ENCODE assay signal across 1 cellular context in the genomic region with DNA sequence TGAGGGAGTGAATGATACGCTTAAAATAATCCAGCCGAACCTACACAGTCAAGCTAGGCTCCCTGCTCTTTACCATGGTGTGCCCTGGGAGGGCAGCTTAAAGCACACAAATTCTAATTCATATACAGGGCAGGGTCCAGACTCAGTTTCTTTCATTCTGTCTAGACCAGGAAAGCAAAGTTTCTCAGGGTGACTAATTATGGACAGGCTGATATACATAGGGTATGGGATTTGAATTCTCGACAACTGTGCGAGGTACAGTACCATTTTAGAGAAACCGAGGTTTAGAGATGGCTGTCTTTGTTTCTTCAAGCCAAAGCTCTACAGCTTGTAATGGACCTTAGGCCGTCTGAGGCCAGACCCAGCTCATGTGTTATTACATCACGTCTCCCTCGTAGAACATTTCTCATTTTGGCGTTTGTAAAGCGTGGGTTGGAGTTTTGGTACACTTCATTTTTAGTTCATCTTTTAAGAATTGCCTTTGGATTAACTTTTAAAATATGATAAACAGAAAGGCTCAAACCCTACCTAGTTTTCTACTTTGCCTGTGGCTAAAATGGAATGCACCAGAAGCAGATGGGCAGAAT.
TF ChIP-seq lines count a peak whose summit lies in the region.

No MANE protein-coding gene starts in this region.

TF ChIP-seq in H1, 55 proteins besides CTCF, POLR2A, EP300 and RAD21:
- TF ChIP-seq NRF1 (IDR thresholded peaks at IDR 0.05; ENCODE audit: low read depth, low read length), result no peak
- no peak for TF ChIP-seq TBP (IDR thresholded peaks at IDR 0.05; ENCODE audit: low read depth, low read length)
- no peak for TF ChIP-seq PHF8 (conservative IDR thresholded peaks at IDR 0.05; ENCODE audit: low read depth, low read length)
- TF ChIP-seq, protein P1, sequence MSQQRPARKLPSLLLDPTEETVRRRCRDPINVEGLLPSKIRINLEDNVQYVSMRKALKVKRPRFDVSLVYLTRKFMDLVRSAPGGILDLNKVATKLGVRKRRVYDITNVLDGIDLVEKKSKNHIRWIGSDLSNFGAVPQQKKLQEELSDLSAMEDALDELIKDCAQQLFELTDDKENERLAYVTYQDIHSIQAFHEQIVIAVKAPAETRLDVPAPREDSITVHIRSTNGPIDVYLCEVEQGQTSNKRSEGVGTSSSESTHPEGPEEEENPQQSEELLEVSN (IDR thresholded peaks at IDR 0.05), result no peak
- no peak for TF ChIP-seq POU5F1 (IDR thresholded peaks at IDR 0.05; ENCODE audit: low read depth, low read length)
- no peak for TF ChIP-seq CHD2 (IDR thresholded peaks at IDR 0.05; ENCODE audit: low read length)
- TF ChIP-seq JUN (IDR thresholded peaks at IDR 0.05; ENCODE audit: low read depth, low read length), result no peak
- TF ChIP-seq, protein P2, sequence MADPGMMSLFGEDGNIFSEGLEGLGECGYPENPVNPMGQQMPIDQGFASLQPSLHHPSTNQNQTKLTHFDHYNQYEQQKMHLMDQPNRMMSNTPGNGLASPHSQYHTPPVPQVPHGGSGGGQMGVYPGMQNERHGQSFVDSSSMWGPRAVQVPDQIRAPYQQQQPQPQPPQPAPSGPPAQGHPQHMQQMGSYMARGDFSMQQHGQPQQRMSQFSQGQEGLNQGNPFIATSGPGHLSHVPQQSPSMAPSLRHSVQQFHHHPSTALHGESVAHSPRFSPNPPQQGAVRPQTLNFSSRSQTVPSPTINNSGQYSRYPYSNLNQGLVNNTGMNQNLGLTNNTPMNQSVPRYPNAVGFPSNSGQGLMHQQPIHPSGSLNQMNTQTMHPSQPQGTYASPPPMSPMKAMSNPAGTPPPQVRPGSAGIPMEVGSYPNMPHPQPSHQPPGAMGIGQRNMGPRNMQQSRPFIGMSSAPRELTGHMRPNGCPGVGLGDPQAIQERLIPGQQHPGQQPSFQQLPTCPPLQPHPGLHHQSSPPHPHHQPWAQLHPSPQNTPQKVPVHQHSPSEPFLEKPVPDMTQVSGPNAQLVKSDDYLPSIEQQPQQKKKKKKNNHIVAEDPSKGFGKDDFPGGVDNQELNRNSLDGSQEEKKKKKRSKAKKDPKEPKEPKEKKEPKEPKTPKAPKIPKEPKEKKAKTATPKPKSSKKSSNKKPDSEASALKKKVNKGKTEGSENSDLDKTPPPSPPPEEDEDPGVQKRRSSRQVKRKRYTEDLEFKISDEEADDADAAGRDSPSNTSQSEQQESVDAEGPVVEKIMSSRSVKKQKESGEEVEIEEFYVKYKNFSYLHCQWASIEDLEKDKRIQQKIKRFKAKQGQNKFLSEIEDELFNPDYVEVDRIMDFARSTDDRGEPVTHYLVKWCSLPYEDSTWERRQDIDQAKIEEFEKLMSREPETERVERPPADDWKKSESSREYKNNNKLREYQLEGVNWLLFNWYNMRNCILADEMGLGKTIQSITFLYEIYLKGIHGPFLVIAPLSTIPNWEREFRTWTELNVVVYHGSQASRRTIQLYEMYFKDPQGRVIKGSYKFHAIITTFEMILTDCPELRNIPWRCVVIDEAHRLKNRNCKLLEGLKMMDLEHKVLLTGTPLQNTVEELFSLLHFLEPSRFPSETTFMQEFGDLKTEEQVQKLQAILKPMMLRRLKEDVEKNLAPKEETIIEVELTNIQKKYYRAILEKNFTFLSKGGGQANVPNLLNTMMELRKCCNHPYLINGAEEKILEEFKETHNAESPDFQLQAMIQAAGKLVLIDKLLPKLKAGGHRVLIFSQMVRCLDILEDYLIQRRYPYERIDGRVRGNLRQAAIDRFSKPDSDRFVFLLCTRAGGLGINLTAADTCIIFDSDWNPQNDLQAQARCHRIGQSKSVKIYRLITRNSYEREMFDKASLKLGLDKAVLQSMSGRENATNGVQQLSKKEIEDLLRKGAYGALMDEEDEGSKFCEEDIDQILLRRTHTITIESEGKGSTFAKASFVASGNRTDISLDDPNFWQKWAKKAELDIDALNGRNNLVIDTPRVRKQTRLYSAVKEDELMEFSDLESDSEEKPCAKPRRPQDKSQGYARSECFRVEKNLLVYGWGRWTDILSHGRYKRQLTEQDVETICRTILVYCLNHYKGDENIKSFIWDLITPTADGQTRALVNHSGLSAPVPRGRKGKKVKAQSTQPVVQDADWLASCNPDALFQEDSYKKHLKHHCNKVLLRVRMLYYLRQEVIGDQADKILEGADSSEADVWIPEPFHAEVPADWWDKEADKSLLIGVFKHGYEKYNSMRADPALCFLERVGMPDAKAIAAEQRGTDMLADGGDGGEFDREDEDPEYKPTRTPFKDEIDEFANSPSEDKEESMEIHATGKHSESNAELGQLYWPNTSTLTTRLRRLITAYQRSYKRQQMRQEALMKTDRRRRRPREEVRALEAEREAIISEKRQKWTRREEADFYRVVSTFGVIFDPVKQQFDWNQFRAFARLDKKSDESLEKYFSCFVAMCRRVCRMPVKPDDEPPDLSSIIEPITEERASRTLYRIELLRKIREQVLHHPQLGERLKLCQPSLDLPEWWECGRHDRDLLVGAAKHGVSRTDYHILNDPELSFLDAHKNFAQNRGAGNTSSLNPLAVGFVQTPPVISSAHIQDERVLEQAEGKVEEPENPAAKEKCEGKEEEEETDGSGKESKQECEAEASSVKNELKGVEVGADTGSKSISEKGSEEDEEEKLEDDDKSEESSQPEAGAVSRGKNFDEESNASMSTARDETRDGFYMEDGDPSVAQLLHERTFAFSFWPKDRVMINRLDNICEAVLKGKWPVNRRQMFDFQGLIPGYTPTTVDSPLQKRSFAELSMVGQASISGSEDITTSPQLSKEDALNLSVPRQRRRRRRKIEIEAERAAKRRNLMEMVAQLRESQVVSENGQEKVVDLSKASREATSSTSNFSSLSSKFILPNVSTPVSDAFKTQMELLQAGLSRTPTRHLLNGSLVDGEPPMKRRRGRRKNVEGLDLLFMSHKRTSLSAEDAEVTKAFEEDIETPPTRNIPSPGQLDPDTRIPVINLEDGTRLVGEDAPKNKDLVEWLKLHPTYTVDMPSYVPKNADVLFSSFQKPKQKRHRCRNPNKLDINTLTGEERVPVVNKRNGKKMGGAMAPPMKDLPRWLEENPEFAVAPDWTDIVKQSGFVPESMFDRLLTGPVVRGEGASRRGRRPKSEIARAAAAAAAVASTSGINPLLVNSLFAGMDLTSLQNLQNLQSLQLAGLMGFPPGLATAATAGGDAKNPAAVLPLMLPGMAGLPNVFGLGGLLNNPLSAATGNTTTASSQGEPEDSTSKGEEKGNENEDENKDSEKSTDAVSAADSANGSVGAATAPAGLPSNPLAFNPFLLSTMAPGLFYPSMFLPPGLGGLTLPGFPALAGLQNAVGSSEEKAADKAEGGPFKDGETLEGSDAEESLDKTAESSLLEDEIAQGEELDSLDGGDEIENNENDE (IDR thresholded peaks at IDR 0.05; ENCODE audit: insufficient replicate concordance, low read length), result no peak
- TF ChIP-seq EGR1 (IDR thresholded peaks at IDR 0.05; ENCODE audit: borderline replicate concordance, low read depth, low read length), result no peak
- no peak for TF ChIP-seq KDM5A (IDR thresholded peaks at IDR 0.05; ENCODE audit: low read length)
- TF ChIP-seq HDAC2 (IDR thresholded peaks at IDR 0.05; ENCODE audit: borderline replicate concordance in 1 of 2, low read depth in 2 of 2, low read length in 2 of 2), result no peak
- TF ChIP-seq CEBPB (IDR thresholded peaks at IDR 0.05; ENCODE audit: low read depth, low read length), result no peak
- TF ChIP-seq CREB1 (IDR thresholded peaks at IDR 0.05), result no peak
- TF ChIP-seq, protein P3, sequence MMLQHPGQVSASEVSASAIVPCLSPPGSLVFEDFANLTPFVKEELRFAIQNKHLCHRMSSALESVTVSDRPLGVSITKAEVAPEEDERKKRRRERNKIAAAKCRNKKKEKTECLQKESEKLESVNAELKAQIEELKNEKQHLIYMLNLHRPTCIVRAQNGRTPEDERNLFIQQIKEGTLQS (IDR thresholded peaks at IDR 0.05; ENCODE audit: insufficient read depth, low read depth, low read length), result no peak
